ENCODE assay signal across 12 cellular contexts in genomic region chr1:1157033-1157365, GRCh38. TPM values are rescaled to one million over a fixed set of nuclear protein-coding genes. Genes with fewer than 3 reads are reported as not detected.
DNase-seq lines count a peak whose midpoint lies in the region; ATAC-seq and TF ChIP-seq lines count a peak whose summit lies in the region.
"Had no signal": no experiment of that assay in that cellular context is flagged by ENCODE, and none has a peak within 500 bp of the region (broad histone marks: within the 10 kb centered on the region; RNA-seq: fewer than 3 reads in every experiment).

No MANE protein-coding gene starts in this region.

- no peak overlapping the region for H3K4me3 ChIP-seq in CD8-positive, alpha-beta T cell (ENCODE audit: low read depth, low read length)

- POLR2A ChIA-PET in CD8-positive, alpha-beta T cell (lab: Charles Lee) = no interaction called here
- POLR2A ChIA-PET in naive thymus-derived CD8-positive, alpha-beta T cell (lab: Charles Lee) = interaction anchor here (0.7 to 2.1 kb wide), 9 partner anchors 10 to 219 kb away, joined by 3 to 10 read pairs (median 4); no protein-coding TSS in a partner anchor
- POLR2A ChIA-PET in GM10248 (lab: Yijun Ruan, JAX) = interaction anchor here (0.6 kb wide), 1 partner anchor 27 kb away, joined by 8 read pairs; no protein-coding TSS in a partner anchor

- H3K27ac ChIP-seq in CD8-positive, alpha-beta T cell (ENCODE audit: low read depth, low read length) = no peak overlapping the region

- peaks cover 2% of the 10 kb centered on the region for H3K4me1 Mint-ChIP-seq in CD8-positive, alpha-beta T cell (ENCODE audit: low read depth)
- peaks cover 18% of the 10 kb centered on the region for H3K4me1 Mint-ChIP-seq in activated T-helper 17 cell treated with anti-CD3 and anti-CD28 coated beads, Interleukin-2, amount 50 U/mL, for 72 hours
- H3K4me1 Mint-ChIP-seq in naive thymus-derived CD8-positive, alpha-beta T cell = peaks cover 0 to 11% (median 4%) of the 10 kb centered on the region in 4 donors

- H3K27ac Mint-ChIP-seq in CD8-positive, alpha-beta T cell = no peak overlapping the region
- H3K27ac Mint-ChIP-seq in activated T-helper 17 cell treated with anti-CD3 and anti-CD28 coated beads, Interleukin-2, amount 50 U/mL, for 72 hours = no peak overlapping the region
- H3K27ac Mint-ChIP-seq in naive thymus-derived CD8-positive, alpha-beta T cell = peak overlapping the region in 7 of 10 donors; percentile 9 to 83 (median 46)

- peak overlapping the region; percentile 68 for H3K4me3 Mint-ChIP-seq in CD8-positive, alpha-beta T cell
- peak overlapping the region; percentile 54 for H3K4me3 Mint-ChIP-seq in activated T-helper 17 cell treated with anti-CD3 and anti-CD28 coated beads, Interleukin-2, amount 50 U/mL, for 72 hours
- peak overlapping the region in 9 of 10 donors; percentile 28 to 77 (median 71) for H3K4me3 Mint-ChIP-seq in naive thymus-derived CD8-positive, alpha-beta T cell

- no peak for TF ChIP-seq CTCF in CD8-positive, alpha-beta T cell (IDR thresholded peaks at IDR 0.05)
- no peak for TF ChIP-seq CTCF in GM10248 (IDR thresholded peaks at IDR 0.05; ENCODE audit: control extremely low read depth, extremely low read depth, low read depth, missing control alignments)

- CTCF ChIA-PET in CD8-positive, alpha-beta T cell (lab: Charles Lee) = interaction anchor here (0.9 kb wide), 1 partner anchor 148 kb away, joined by 3 read pairs; no protein-coding TSS in a partner anchor
- CTCF ChIA-PET in GM10248 (lab: Yijun Ruan, JAX) = interaction anchor here (1.1 to 1.3 kb wide), 3 partner anchors 34 to 94 kb away, joined by 3 to 4 read pairs (median 3); no protein-coding TSS in a partner anchor

- no peaks in the 10 kb centered on the region for H3K27me3 ChIP-seq in CD8-positive, alpha-beta T cell (ENCODE audit: insufficient read depth, low read length)
- H3K27me3 ChIP-seq: right lobe of liver had no signal

- intact Hi-C loops in CD8-positive, alpha-beta T cell (cut with DNase I, micrococcal nuclease) = no loop called here

- H3K9me3 Mint-ChIP-seq in CD8-positive, alpha-beta T cell = peaks cover 14% of the 10 kb centered on the region
- peaks cover 22% of the 10 kb centered on the region for H3K9me3 Mint-ChIP-seq in activated T-helper 17 cell treated with anti-CD3 and anti-CD28 coated beads, Interleukin-2, amount 50 U/mL, for 72 hours
- H3K9me3 Mint-ChIP-seq in naive thymus-derived CD8-positive, alpha-beta T cell = peaks cover 0 to 24% (median 6%) of the 10 kb centered on the region in 9 donors

- H3K9me3 ChIP-seq in CD8-positive, alpha-beta T cell (ENCODE audit: low read length) = no peaks in the 10 kb centered on the region
- H3K9me3 ChIP-seq: gastrocnemius medialis, right lobe of liver had no signal

- H3K36me3 Mint-ChIP-seq in CD8-positive, alpha-beta T cell = no peaks in the 10 kb centered on the region
- H3K36me3 Mint-ChIP-seq in activated T-helper 17 cell treated with anti-CD3 and anti-CD28 coated beads, Interleukin-2, amount 50 U/mL, for 72 hours (ENCODE audit: low read depth) = no peaks in the 10 kb centered on the region
- no peaks in the 10 kb centered on the region for H3K36me3 Mint-ChIP-seq in naive thymus-derived CD8-positive, alpha-beta T cell
- H3K36me3 Mint-ChIP-seq: CD14-positive monocyte had no signal

- peaks cover 10% of the 10 kb centered on the region for H3K4me1 ChIP-seq in CD8-positive, alpha-beta T cell (ENCODE audit: insufficient read depth, low read length)

- ATAC-seq in CD8-positive, alpha-beta T cell = no peak
- ATAC-seq in activated T-helper 17 cell treated with anti-CD3 and anti-CD28 coated beads, Interleukin-2, amount 50 U/mL, for 72 hours (replicated peaks) = no peak
- ATAC-seq in naive thymus-derived CD8-positive, alpha-beta T cell = no peak
- no peak for ATAC-seq in HG03571 (IDR thresholded peaks at IDR 0.05; ENCODE audit: unreplicated experiment)

- no peaks in the 10 kb centered on the region for H3K27me3 Mint-ChIP-seq in CD8-positive, alpha-beta T cell (ENCODE audit: low read depth)
- no peaks in the 10 kb centered on the region for H3K27me3 Mint-ChIP-seq in activated T-helper 17 cell treated with anti-CD3 and anti-CD28 coated beads, Interleukin-2, amount 50 U/mL, for 72 hours
- no peaks in the 10 kb centered on the region for H3K27me3 Mint-ChIP-seq in naive thymus-derived CD8-positive, alpha-beta T cell

- no peaks in the 10 kb centered on the region for H3K36me3 ChIP-seq in CD8-positive, alpha-beta T cell (ENCODE audit: insufficient read depth, low read length)
- H3K36me3 ChIP-seq: gastrocnemius medialis, right lobe of liver had no signal

- DNase-seq in Ammon's horn (ENCODE audit: low spot score) (peak; percentile 12), GM10248 (ENCODE audit: extremely low spot score) (no peak), hepatic stellate cell (ENCODE audit: low spot score) (no peak)
- DNase-seq in CD8-positive, alpha-beta T cell = no peak
- no peak for DNase-seq in naive thymus-derived CD8-positive, alpha-beta T cell
- no peak for DNase-seq in stimulated activated naive CD4-positive, alpha-beta T cell (lab: John Stamatoyannopoulos, UW)

RNA-seq across cellular contexts. Expression of gene TTLL10, which starts 16.7 kb away (rescaled TPM):
- not detected for total RNA-seq in CD8-positive, alpha-beta T cell
- under 1 TPM in 1 of 2 donors, not detected in 1; 0.11 TPM for total RNA-seq in activated T-helper 17 cell treated with anti-CD3 and anti-CD28 coated beads, Interleukin-2, amount 50 U/mL, for 72 hours
- total RNA-seq in naive thymus-derived CD8-positive, alpha-beta T cell = not detected
- not detected for polyA plus RNA-seq in naive thymus-derived CD8-positive, alpha-beta T cell
- total RNA-seq: right lobe of liver had no signal
- polyA plus RNA-seq: keratinocyte had no signal

RNA-seq across cellular contexts. Expression of gene C1orf159, which starts 41.1 kb away (rescaled TPM):
- total RNA-seq in CD8-positive, alpha-beta T cell = 10 to 100 TPM; 14.3 to 17.6 TPM
- total RNA-seq in activated T-helper 17 cell treated with anti-CD3 and anti-CD28 coated beads, Interleukin-2, amount 50 U/mL, for 72 hours = 10 to 100 TPM; 15.7 to 18.8 TPM
- 10 to 100 TPM; 24.9 to 26.5 TPM for total RNA-seq in naive thymus-derived CD8-positive, alpha-beta T cell
- polyA plus RNA-seq in naive thymus-derived CD8-positive, alpha-beta T cell = 10 to 100 TPM in 1 of 3 donors, 1 to 10 TPM in 2; 3.2 to 10.7 (median 6.2) TPM

RNA-seq across cellular contexts. Expression of gene TNFRSF18, which starts 49.4 kb away (rescaled TPM):
- 1 to 10 TPM; 4.2 to 4.6 TPM for total RNA-seq in CD8-positive, alpha-beta T cell
- 100 to 1,000 TPM; 105 to 796 TPM for total RNA-seq in activated T-helper 17 cell treated with anti-CD3 and anti-CD28 coated beads, Interleukin-2, amount 50 U/mL, for 72 hours
- 1 to 10 TPM; 1.5 to 1.6 TPM for total RNA-seq in naive thymus-derived CD8-positive, alpha-beta T cell
- polyA plus RNA-seq in naive thymus-derived CD8-positive, alpha-beta T cell = 1 to 10 TPM in 1 of 3 donors, not detected in 2; 2.3 TPM
- total RNA-seq: gastrocnemius medialis had no signal
- polyA plus RNA-seq: CD14-positive monocyte had no signal

RNA-seq across cellular contexts. Expression of gene TNFRSF4, which starts 57.0 kb away (rescaled TPM):
- total RNA-seq in CD8-positive, alpha-beta T cell = 1 to 10 TPM; 2.4 to 3.2 TPM
- total RNA-seq in activated T-helper 17 cell treated with anti-CD3 and anti-CD28 coated beads, Interleukin-2, amount 50 U/mL, for 72 hours = 1,000 to 10,000 TPM in 1 of 2 donors, 100 to 1,000 TPM in 1; 384 to 1,007 TPM
- under 1 TPM; 0.44 to 0.73 TPM for total RNA-seq in naive thymus-derived CD8-positive, alpha-beta T cell
- polyA plus RNA-seq in naive thymus-derived CD8-positive, alpha-beta T cell = under 1 TPM; 0.30 to 0.62 (median 0.30) TPM
- polyA plus RNA-seq: CD14-positive monocyte, keratinocyte had no signal

Comparison
In these comparisons a context has a peak if more than half of its experiments do, and no peak if none do; other contexts are left out.
1. H3K27ac Mint-ChIP-seq: peak in naive thymus-derived CD8-positive, alpha-beta T cell (7 of 10); none in CD8-positive, alpha-beta T cell (single experiment) and activated T-helper 17 cell treated with anti-CD3 and anti-CD28 coated beads, Interleukin-2, amount 50 U/mL, for 72 hours (single experiment).
2. RNA of gene TNFRSF18, which starts 49.4 kb away (total RNA-seq): 105 to 796 TPM in activated T-helper 17 cell treated with anti-CD3 and anti-CD28 coated beads, Interleukin-2, amount 50 U/mL, for 72 hours; 4.2 to 4.6 TPM in CD8-positive, alpha-beta T cell and 1.5 to 1.6 TPM in naive thymus-derived CD8-positive, alpha-beta T cell; every median in the first group is over 10 times any median in the second.
3. Peak in every context shown above with its lines, with median percentiles within 50 percentile points of each other: H3K4me3 Mint-ChIP-seq.